8 cellular contexts compared by ENCODE assay signal in genomic region chr2:43611987-43612894, GRCh38. TPM values are rescaled to one million over a fixed set of nuclear protein-coding genes. Genes with fewer than 3 reads are reported as not detected.
DNase-seq lines count a peak whose midpoint lies in the region; ATAC-seq, FAIRE-seq and TF ChIP-seq lines count a peak whose summit lies in the region.

No MANE protein-coding gene starts in this region.

- H3K9me1 ChIP-seq in K562 (ENCODE audit: control insufficient read depth, insufficient read depth, low read length), result no peaks in the 10 kb centered on the region

- peaks cover 0 to 2% of the 10 kb centered on the region in 2 experiments; a peak in 1 of 5 replicates for H3K4me1 ChIP-seq in K562 (replicated peaks in 1 of 2; ENCODE audit: control insufficient read depth in 2 of 2, insufficient read depth in 2 of 2, low read length in 2 of 2)

- no peaks in the 10 kb centered on the region for H3K79me2 ChIP-seq in K562 (ENCODE audit: control insufficient read depth, insufficient read depth, low read length)

- H3K9ac ChIP-seq in K562 (ENCODE audit: insufficient read depth in 1 of 2, low read depth in 2 of 2, low read length in 2 of 2), result no peak overlapping the region

- no peaks in the 10 kb centered on the region for H4K20me1 ChIP-seq in K562 (replicated peaks; ENCODE audit: control insufficient read depth, insufficient read depth, low read length)

- no peaks in the 10 kb centered on the region for H3K27me3 ChIP-seq in K562 (ENCODE audit: control insufficient read depth in 2 of 2, insufficient read depth in 2 of 2, low read length in 2 of 2)
- H3K27me3 ChIP-seq in MG63, result no peaks in the 10 kb centered on the region

- intact Hi-C loops in K562 (cut with micrococcal nuclease), result loop anchor here (2.0 kb wide), 1 partner anchor 267 kb away; no protein-coding TSS in a partner anchor

- DNase-seq in DMS79 (lab: John Stamatoyannopoulos, UW), result peak; percentile 14
- peak; percentile 69 for DNase-seq in HEK293T (ENCODE audit: extremely low spot score)
- DNase-seq in NCI-H2029 treated with DMSO at 0.1 percent for 48 hours (lab: John Stamatoyannopoulos, UW), result peak; percentile 61
- peak; percentile 55 for DNase-seq in UCSD-AML1 (lab: John Stamatoyannopoulos, UW; ENCODE audit: unreplicated experiment)
- peak; percentile 68 to 81 (median 73) for DNase-seq in K562 (ENCODE audit: extremely low read depth in 1 of 4, low spot score in 3 of 4)
- peak; percentile 70 for DNase-seq in iris pigment epithelial cell (ENCODE audit: low read depth)
- peak; percentile 76 for DNase-seq in stimulated activated CD4-positive, alpha-beta T cell treated with anti-CD3 and anti-CD28 coated beads, Interleukin-1b, Interleukin-23, amount 100 ng/mL, for 48 hours
- no peak for DNase-seq in MG63

- peak; percentile 95 for ATAC-seq in K562

- peak; percentile 63 to 85 for TF ChIP-seq RAD21 in K562 (CRISPR knock-in tag; conservative IDR thresholded peaks at IDR 0.05 in 1 of 2, IDR thresholded peaks at IDR 0.05 in 1 of 2)

- peak overlapping the region; percentile 49 for H2AFZ ChIP-seq in K562 (ENCODE audit: low read depth, low read length)

- TF ChIP-seq POLR2A in K562 (conservative IDR thresholded peaks at IDR 0.05), result no peak

- peak; percentile 95 for FAIRE-seq in K562 (lab: Jason Lieb, UNC)

- H3K27ac ChIP-seq in K562 (ENCODE audit: extremely low read depth, low read depth, low read length), result no peak overlapping the region

- H3K9me3 ChIP-seq in K562 (replicated peaks; ENCODE audit: control insufficient read depth, insufficient read depth, low read depth, low read length), result no peaks in the 10 kb centered on the region
- no peaks in the 10 kb centered on the region for H3K9me3 ChIP-seq in MG63

- POLR2A ChIA-PET in HEK293T (lab: Yijun Ruan, JAX) (interaction anchor here (0.8 kb wide), 1 partner anchor 15 kb away, joined by 3 read pairs; no protein-coding TSS in a partner anchor), K562 (lab: Yijun Ruan, JAX) (no interaction called here)

- H3K4me3 ChIP-seq in K562 (no peak overlapping the region), MG63 (no peak overlapping the region)

- TF ChIP-seq CTCF in K562 (IDR thresholded peaks at IDR 0.05 in 2 of 3, conservative IDR thresholded peaks at IDR 0.05 in 1 of 3; ENCODE audit: insufficient read depth in 2 of 3, low read depth in 1 of 3, low read length in 3 of 3), result peak; percentile 68 to 86 (median 84)

- WGBS in K562 (ENCODE audit: insufficient coverage, low coverage, missing lambda C conversion rate), result 16% methylated on average over 11 of the region's 14 CpGs

- no TSS peak for BruUV-seq in K562 (replicated peaks; lab: Mats Ljungman, UMichigan)

- no peak for TF ChIP-seq EP300 in K562 (IDR thresholded peaks at IDR 0.05; ENCODE audit: low read length)

- CTCF ChIA-PET in HEK293T (lab: Yijun Ruan, JAX), result interaction anchor here (0.5 kb wide), 2 partner anchors 9 to 532 kb away, joined by 3 to 4 read pairs; no protein-coding TSS in a partner anchor
- CTCF ChIA-PET in K562 (lab: Yijun Ruan, JAX; ENCODE audit: low intra/inter-chr PET ratio), result interaction anchor here (0.5 to 1.0 kb wide), 3 partner anchors 177 to 867 kb away, joined by 3 to 4 read pairs (median 3); no protein-coding TSS in a partner anchor

- H3K36me3 ChIP-seq in K562 (ENCODE audit: control insufficient read depth, insufficient read depth, low read length), result no peaks in the 10 kb centered on the region
- no peaks in the 10 kb centered on the region for H3K36me3 ChIP-seq in MG63

- no peak overlapping the region for H3K4me2 ChIP-seq in K562 (ENCODE audit: insufficient read depth, low read length)

- in situ Hi-C loops in K562 (cut with MboI), result no loop called here

TF ChIP-seq in HEK293T, 16 proteins besides CTCF, POLR2A, EP300 and RAD21:
- TF ChIP-seq LEF1 (IDR thresholded peaks at IDR 0.05; ENCODE audit: borderline replicate concordance) (no peak), TARDBP (IDR thresholded peaks at IDR 0.05) (no peak), ZNF384 (IDR thresholded peaks at IDR 0.05) (peak; percentile 53)

TF ChIP-seq in K562, 482 proteins besides CTCF, POLR2A, EP300 and RAD21 (continues in another document):
- TF ChIP-seq CREM (IDR thresholded peaks at IDR 0.05; ENCODE audit: low read depth) (0 out of 2 replicates have a peak, but pooled peaks have one; percentile 42), SRF (CRISPR knock-in tag; IDR thresholded peaks at IDR 0.05) (0 out of 4 replicates have a peak, but pooled peaks of 1 of the 2 experiments have one; percentile 12), NFIX (CRISPR knock-in tag; IDR thresholded peaks at IDR 0.05; ENCODE audit: low read depth) (no peak), KLF16 (IDR thresholded peaks at IDR 0.05) (0 out of 2 replicates have a peak, but pooled peaks have one; percentile 9), SOX6 (IDR thresholded peaks at IDR 0.05) (0 out of 2 replicates have a peak, but pooled peaks have one; percentile 17), JUN (IDR thresholded peaks at IDR 0.05; ENCODE audit: borderline replicate concordance, low read depth, low read length) (0 out of 2 replicates have a peak, but pooled peaks have one; percentile 5), JUN (CRISPR knock-in tag; IDR thresholded peaks at IDR 0.05; ENCODE audit: borderline replicate concordance) (no peak), NONO (IDR thresholded peaks at IDR 0.05; ENCODE audit: low read depth in 2 of 2, low read length in 1 of 2) (no peak)
- TF ChIP-seq, protein P1, sequence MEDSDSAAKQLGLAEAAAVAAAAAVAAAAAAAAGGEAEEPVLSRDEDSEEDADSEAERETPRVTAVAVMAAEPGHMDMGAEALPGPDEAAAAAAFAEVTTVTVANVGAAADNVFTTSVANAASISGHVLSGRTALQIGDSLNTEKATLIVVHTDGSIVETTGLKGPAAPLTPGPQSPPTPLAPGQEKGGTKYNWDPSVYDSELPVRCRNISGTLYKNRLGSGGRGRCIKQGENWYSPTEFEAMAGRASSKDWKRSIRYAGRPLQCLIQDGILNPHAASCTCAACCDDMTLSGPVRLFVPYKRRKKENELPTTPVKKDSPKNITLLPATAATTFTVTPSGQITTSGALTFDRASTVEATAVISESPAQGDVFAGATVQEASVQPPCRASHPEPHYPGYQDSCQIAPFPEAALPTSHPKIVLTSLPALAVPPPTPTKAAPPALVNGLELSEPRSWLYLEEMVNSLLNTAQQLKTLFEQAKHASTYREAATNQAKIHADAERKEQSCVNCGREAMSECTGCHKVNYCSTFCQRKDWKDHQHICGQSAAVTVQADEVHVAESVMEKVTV (CRISPR knock-in tag; IDR thresholded peaks at IDR 0.05), result peak; percentile 62
- TF ChIP-seq, protein P2, sequence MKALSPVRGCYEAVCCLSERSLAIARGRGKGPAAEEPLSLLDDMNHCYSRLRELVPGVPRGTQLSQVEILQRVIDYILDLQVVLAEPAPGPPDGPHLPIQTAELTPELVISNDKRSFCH (CRISPR knock-in tag; IDR thresholded peaks at IDR 0.05), result no peak
- TF ChIP-seq, protein P2 (tag; IDR thresholded peaks at IDR 0.05), result no peak

RNA-seq across cellular contexts. Expression of gene THADA, which starts 16.4 kb away (rescaled TPM):
- 46.5 and 111 TPM in 2 replicates for total RNA-seq in K562 (2011; cell fraction: chromatin; rRNA removed; ENCODE audit: low replicate concordance)
- 30.5 and 38.3 TPM in 2 replicates for total RNA-seq in K562 (2011; cell fraction: nucleolus; rRNA removed)
- total RNA-seq in K562 (2011; cell fraction: nucleoplasm; rRNA removed), result 41.1 and 59.6 TPM in 2 replicates
- total RNA-seq in K562 (2014; rRNA removed), result 31.9 and 33.9 TPM in 2 replicates
- 34.4 and 34.7 TPM in 2 replicates for total RNA-seq in K562 (2014; rRNA removed; fragmentation: Illumina TruSeq; extraction: Trizol)
- 28.5 and 34.0 TPM in 2 replicates for total RNA-seq in K562 (2015; rRNA removed; fragmentation: Illumina TruSeq; extraction: Trizol)
- 33.6 and 34.0 TPM in 2 replicates for total RNA-seq in K562 (2021)
- polyA plus RNA-seq in K562 (2011; rRNA removed), result 18.7 and 21.9 TPM in 2 replicates
- 19.1 and 20.0 TPM in 2 replicates for polyA plus RNA-seq in K562 (2011; cell fraction: cytosol; rRNA removed)
- 49.1 and 65.8 TPM in 2 replicates for polyA plus RNA-seq in K562 (2011; cell fraction: nucleus; rRNA removed)
- polyA plus RNA-seq in K562 (2012), result 18.4 and 28.4 TPM in 2 replicates
- polyA plus RNA-seq in K562 (2014; fragmentation: Illumina TruSeq; extraction: Trizol), result 28.4 and 31.9 TPM in 2 replicates
- 10 to 100 TPM; 17.8 to 29.6 TPM for polyA plus RNA-seq in K562 (2014; fragmentation: Nextera tagmentation; extraction: Ambion mirVana)
- polyA plus RNA-seq in K562 (2014; rRNA removed), result 15.9 and 25.1 TPM in 2 replicates
- polyA minus RNA-seq in K562 (2011; rRNA and poly(A)+ RNA removed), result 64.9 and 80.5 TPM in 2 replicates
- polyA minus RNA-seq in K562 (2011; cell fraction: cytosol; rRNA and poly(A)+ RNA removed), result 32.6 and 32.9 TPM in 2 replicates
- polyA minus RNA-seq in K562 (2011; cell fraction: nucleus; rRNA and poly(A)+ RNA removed), result 44.0 and 57.8 TPM in 2 replicates
- 27.1 and 37.4 TPM in 2 replicates for total RNA-seq in MG63 (2014; rRNA removed; shearing (Covaris generic); ENCODE audit: low replicate concordance)

RNA-seq across cellular contexts. Expression of gene PLEKHH2, which starts 24.8 kb away (rescaled TPM):
- total RNA-seq in K562 (2011; cell fraction: chromatin; rRNA removed; ENCODE audit: low replicate concordance), result 16.5 and 50.7 TPM in 2 replicates
- total RNA-seq in K562 (2011; cell fraction: nucleolus; rRNA removed), result 6.6 and 7.7 TPM in 2 replicates
- 18.6 and 18.7 TPM in 2 replicates for total RNA-seq in K562 (2011; cell fraction: nucleoplasm; rRNA removed)
- total RNA-seq in K562 (2014; rRNA removed) (1.3 and 2.7 TPM in 2 replicates), K562 (2014; rRNA removed; fragmentation: Illumina TruSeq; extraction: Trizol) (3.1 and 3.7 TPM in 2 replicates), K562 (2015; rRNA removed; fragmentation: Illumina TruSeq; extraction: Trizol) (1.5 and 1.8 TPM in 2 replicates), K562 (2021) (2.1 and 3.1 TPM in 2 replicates)
- polyA plus RNA-seq in K562 (2011; rRNA removed) (12.9 and 13.5 TPM in 2 replicates), K562 (2014; fragmentation: Illumina TruSeq; extraction: Trizol) (3.5 and 3.9 TPM in 2 replicates), K562 (2014; fragmentation: Nextera tagmentation; extraction: Ambion mirVana) (under 1 TPM; 0.77 to 0.86 TPM), K562 (2014; rRNA removed) (2.0 and 2.7 TPM in 2 replicates)
- polyA plus RNA-seq in K562 (2011; cell fraction: cytosol; rRNA removed), result 1.8 and 5.8 TPM in 2 replicates
- 15.3 and 17.7 TPM in 2 replicates for polyA plus RNA-seq in K562 (2011; cell fraction: nucleus; rRNA removed)
- polyA plus RNA-seq in K562 (2012), result 1.6 and 3.8 TPM in 2 replicates
- 13.0 and 17.7 TPM in 2 replicates for polyA minus RNA-seq in K562 (2011; rRNA and poly(A)+ RNA removed)
- 2.4 and 3.9 TPM in 2 replicates for polyA minus RNA-seq in K562 (2011; cell fraction: cytosol; rRNA and poly(A)+ RNA removed)
- 8.8 and 11.4 TPM in 2 replicates for polyA minus RNA-seq in K562 (2011; cell fraction: nucleus; rRNA and poly(A)+ RNA removed)
- 0.44 and 1.2 TPM in 2 replicates for total RNA-seq in MG63 (2014; rRNA removed; shearing (Covaris generic); ENCODE audit: low replicate concordance)
